In the genomic region with DNA sequence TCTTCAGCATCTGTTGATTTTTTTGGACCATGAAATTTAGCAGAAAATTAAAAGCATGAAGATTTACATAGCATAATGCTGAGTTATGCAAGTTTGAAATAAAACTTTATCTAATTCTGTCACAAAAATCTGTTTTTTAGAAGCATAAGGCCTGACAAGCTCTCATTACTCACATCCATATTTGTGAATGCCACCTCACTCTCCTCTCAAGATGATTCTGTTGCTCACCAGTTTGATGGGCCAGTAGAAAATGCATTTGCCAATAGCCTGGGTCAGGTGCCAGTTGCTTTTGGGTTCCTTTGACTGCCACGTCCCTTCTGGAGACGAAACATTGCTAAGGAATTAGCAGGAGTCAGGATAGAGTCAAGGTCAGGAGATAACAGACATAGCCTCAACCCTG, we compare ENCODE assay signal across 17 cellular contexts.
DNase-seq lines count a peak whose midpoint lies in the region; ATAC-seq, FAIRE-seq and TF ChIP-seq lines count a peak whose summit lies in the region.
"Had no signal": no experiment of that assay in that cellular context is flagged by ENCODE, and none has a peak within 500 bp of the region (broad histone marks: within the 10 kb centered on the region; RNA-seq: fewer than 3 reads in every experiment).

No MANE protein-coding gene starts in this region.

- peaks cover 15% of the 10 kb centered on the region for H3K4me1 ChIP-seq in adipocyte (ENCODE audit: control insufficient read depth, insufficient read depth, low read length)
- H3K4me1 ChIP-seq in mesenchymal stem cell (ENCODE audit: control insufficient read depth, insufficient read depth, low read depth, low read length): no peaks in the 10 kb centered on the region
- peaks cover 33% of the 10 kb centered on the region for H3K4me1 ChIP-seq in skeletal muscle satellite cell (ENCODE audit: control insufficient read depth, insufficient read depth, low read length)
- H3K4me1 ChIP-seq: BLaER1, HAP-1 had no signal

- H3K23ac ChIP-seq in mesenchymal stem cell (ENCODE audit: low read length in 2 of 2): no peak overlapping the region

- H3K9me3 Mint-ChIP-seq in activated T-cell treated with anti-CD3 and anti-CD28 coated beads, Interleukin-2, amount 50 U/mL, for 4 hours: no peaks in the 10 kb centered on the region

- no peaks in the 10 kb centered on the region for H3K36me3 ChIP-seq in adipocyte (ENCODE audit: control insufficient read depth, insufficient read depth, low read length, severe bottlenecking)
- H3K36me3 ChIP-seq in mesenchymal stem cell (ENCODE audit: control insufficient read depth in 1 of 2, insufficient read depth in 2 of 2, low read depth in 1 of 2, low read length in 2 of 2): no peaks in the 10 kb centered on the region
- H3K36me3 ChIP-seq in skeletal muscle satellite cell (ENCODE audit: insufficient read depth, low read length): no peaks in the 10 kb centered on the region
- H3K36me3 ChIP-seq: BLaER1, HAP-1 had no signal

- H3K9ac ChIP-seq in adipocyte (ENCODE audit: low read length): no peak overlapping the region
- no peak overlapping the region for H3K9ac ChIP-seq in mesenchymal stem cell (ENCODE audit: low read length)
- peak overlapping the region; percentile 20 for H3K9ac ChIP-seq in skeletal muscle satellite cell (ENCODE audit: low read depth, low read length)
- H3K9ac ChIP-seq: BLaER1, GM23248 had no signal

- H3K36me3 Mint-ChIP-seq in activated T-cell treated with anti-CD3 and anti-CD28 coated beads, Interleukin-2, amount 50 U/mL, for 4 hours (ENCODE audit: insufficient read depth): no peaks in the 10 kb centered on the region
- H3K36me3 Mint-ChIP-seq: CD14-positive monocyte had no signal

- no peaks in the 10 kb centered on the region for H3K79me1 ChIP-seq in mesenchymal stem cell (replicated peaks; ENCODE audit: low read length, poor library complexity, severe bottlenecking)

- H3K4me2 ChIP-seq in mesenchymal stem cell (ENCODE audit: low read length, poor library complexity, severe bottlenecking): no peak overlapping the region
- H3K4me2 ChIP-seq in skeletal muscle satellite cell (ENCODE audit: low read length): no peak overlapping the region
- H3K4me2 ChIP-seq: BLaER1 had no signal

- no peaks in the 10 kb centered on the region for H3K27me3 ChIP-seq in adipocyte (replicated peaks; ENCODE audit: control insufficient read depth, insufficient read depth, low read length)
- no peaks in the 10 kb centered on the region for H3K27me3 ChIP-seq in mesenchymal stem cell (ENCODE audit: control insufficient read depth in 1 of 2, insufficient read depth in 1 of 2, low read length in 2 of 2)
- H3K27me3 ChIP-seq in skeletal muscle satellite cell (ENCODE audit: control insufficient read depth, insufficient read depth, low read length): no peaks in the 10 kb centered on the region
- H3K27me3 ChIP-seq: BLaER1 had no signal

- ATAC-seq in activated T-cell treated with anti-CD3 and anti-CD28 coated beads, Interleukin-2, amount 50 U/mL, for 4 hours: no peak
- ATAC-seq: GM12878, HepG2 had no signal

- no peak overlapping the region for H2BK12ac ChIP-seq in mesenchymal stem cell (ENCODE audit: low read length in 2 of 2)

- TF ChIP-seq POLR2A in GM12891 (IDR thresholded peaks at IDR 0.05; ENCODE audit: low read depth, low read length): no peak

- no peak overlapping the region for H2AFZ ChIP-seq in mesenchymal stem cell (ENCODE audit: low read depth, low read length)
- H2AFZ ChIP-seq: GM23248 had no signal

- H2BK120ac ChIP-seq in mesenchymal stem cell (ENCODE audit: low read depth, low read length): no peak overlapping the region

- no peak overlapping the region for H2AK5ac ChIP-seq in mesenchymal stem cell (ENCODE audit: low read length, severe bottlenecking)

- no peak for FAIRE-seq in GM12891 (lab: Jason Lieb, UNC)
- FAIRE-seq: A204.1, GM12878, GM19239, HepG2 had no signal

- H3K4ac ChIP-seq in mesenchymal stem cell (ENCODE audit: low read depth in 1 of 2, low read length in 2 of 2): no peak overlapping the region

- no peak overlapping the region for H3K14ac ChIP-seq in mesenchymal stem cell (ENCODE audit: low read length in 2 of 2)

- DNase-seq in adipocyte (ENCODE audit: low read depth): peak; percentile 15
- no peak for DNase-seq in mesenchymal stem cell
- no peak for DNase-seq in GM12891 (ENCODE audit: insufficient read length, low spot score)
- DNase-seq in activated T-cell treated with anti-CD3 and anti-CD28 coated beads, Interleukin-2, amount 50 U/mL, for 4 hours: no peak
- DNase-seq in activated naive CD4-positive, alpha-beta T cell (lab: John Stamatoyannopoulos, UW): no peak
- DNase-seq: CD4-positive, alpha-beta memory T cell; DMS79 treated with DMSO at 0.1 percent for 48 hours; GF-D8; GM23248 had no signal

- no peak overlapping the region for H2BK5ac ChIP-seq in mesenchymal stem cell (ENCODE audit: low read depth, low read length, poor library complexity, severe bottlenecking)

- no peaks in the 10 kb centered on the region for H3K27me3 Mint-ChIP-seq in activated T-cell treated with anti-CD3 and anti-CD28 coated beads, Interleukin-2, amount 50 U/mL, for 4 hours (ENCODE audit: low read depth)
- H3K27me3 Mint-ChIP-seq: CD4-positive, alpha-beta memory T cell had no signal

- H3K9me3 ChIP-seq in adipocyte (ENCODE audit: control insufficient read depth, low read length): no peaks in the 10 kb centered on the region
- H3K9me3 ChIP-seq in mesenchymal stem cell (ENCODE audit: control insufficient read depth, low read length): no peaks in the 10 kb centered on the region
- no peaks in the 10 kb centered on the region for H3K9me3 ChIP-seq in skeletal muscle satellite cell (replicated peaks; ENCODE audit: low read length)
- H3K9me3 ChIP-seq: HAP-1 had no signal

- no peak overlapping the region for H3K18ac ChIP-seq in mesenchymal stem cell (ENCODE audit: low read depth in 1 of 2, low read length in 2 of 2)

- H3K4me1 Mint-ChIP-seq in activated T-cell treated with anti-CD3 and anti-CD28 coated beads, Interleukin-2, amount 50 U/mL, for 4 hours (ENCODE audit: low read depth): peaks cover 14% of the 10 kb centered on the region

- no peak overlapping the region for H3K4me3 Mint-ChIP-seq in activated T-cell treated with anti-CD3 and anti-CD28 coated beads, Interleukin-2, amount 50 U/mL, for 4 hours
- H3K4me3 Mint-ChIP-seq: CD14-positive monocyte had no signal

- no peak overlapping the region for H2BK15ac ChIP-seq in mesenchymal stem cell (ENCODE audit: low read depth, poor library complexity, severe bottlenecking)

- no peak overlapping the region for H4K8ac ChIP-seq in mesenchymal stem cell (ENCODE audit: low read length)

- H3K27ac ChIP-seq in mesenchymal stem cell (ENCODE audit: low read length, poor library complexity, severe bottlenecking): no peak overlapping the region
- H3K27ac ChIP-seq: BLaER1, GM23248 had no signal

- WGBS in mesenchymal stem cell: 92% methylated on average over 2 of the region's 2 CpGs

- H4K91ac ChIP-seq in mesenchymal stem cell (ENCODE audit: low read length): peak overlapping the region; percentile 50

- H3K4me3 ChIP-seq in adipocyte (ENCODE audit: low read length): no peak overlapping the region
- no peak overlapping the region for H3K4me3 ChIP-seq in mesenchymal stem cell (ENCODE audit: insufficient read depth in 1 of 2, low read depth in 1 of 2, low read length in 2 of 2)
- H3K4me3 ChIP-seq in skeletal muscle satellite cell (ENCODE audit: low read length): no peak overlapping the region
- H3K4me3 ChIP-seq: BLaER1, GM12878, GM23248, HAP-1 had no signal

TF ChIP-seq in GM12891, 5 proteins besides CTCF, POLR2A, EP300 and RAD21:
- no peak for TF ChIP-seq POU2F2 (IDR thresholded peaks at IDR 0.05; ENCODE audit: low read depth, low read length)
- no peak for TF ChIP-seq POLR2AphosphoS5 (IDR thresholded peaks at IDR 0.05; ENCODE audit: low read depth, low read length)
- no peak for TF ChIP-seq PAX5 (IDR thresholded peaks at IDR 0.05; ENCODE audit: insufficient read depth, low read length, severe bottlenecking)
- TF ChIP-seq TAF1 (IDR thresholded peaks at IDR 0.05; ENCODE audit: low read depth, low read length): no peak
